ENCODE assay signal across 34 cellular contexts in genomic region chr22:22359465-22359864, GRCh38.
"Had no signal": no experiment of that assay in that cellular context is flagged by ENCODE, and none has a peak within 500 bp of the region (broad histone marks: within the 10 kb centered on the region; RNA-seq: fewer than 3 reads in every experiment).

No MANE protein-coding gene starts in this region.

- H3K27ac ChIP-seq: adrenal gland, ascending aorta, body of pancreas, brain microvascular endothelial cell, breast epithelium, cardiac muscle cell had no signal

- ATAC-seq: activated naive CD4-positive, alpha-beta T cell treated with anti-CD3 and anti-CD28 coated beads, Interleukin-2, amount 50 U/mL, for 72 hours; activated naive CD8-positive, alpha-beta T cell treated with anti-CD3 and anti-CD28 coated beads, Interleukin-2, amount 50 U/mL, for 24 hours; activated T-cell treated with anti-CD3 and anti-CD28 coated beads, Interleukin-2, amount 50 U/mL, for 4 hours; activated T-cell treated with anti-CD3 and anti-CD28 coated beads, Interleukin-2, amount 50 U/mL, for 72 hours; activated T-helper 17 cell treated with anti-CD3 and anti-CD28 coated beads, Interleukin-2, amount 50 U/mL, for 72 hours; body of pancreas had no signal

- H3K27me3 ChIP-seq: adrenal gland, ascending aorta, body of pancreas, breast epithelium, cardiac muscle cell had no signal

- H3K4me3 ChIP-seq: adrenal gland, ascending aorta, body of pancreas, breast epithelium, cardiac muscle cell had no signal

- H3K4me1 ChIP-seq: adrenal gland, ascending aorta, breast epithelium had no signal

- H3K9me3 ChIP-seq: adrenal gland, ascending aorta, body of pancreas, breast epithelium had no signal

- DNase-seq: activated effector memory CD4-positive, alpha-beta T cell treated with anti-CD3 and anti-CD28 coated beads, Interleukin-2, amount 50 U/mL, for 16 hours; activated effector memory CD4-positive, alpha-beta T cell treated with Interleukin-2 at 50 U/mL for 16 hours; activated gamma-delta T cell; activated gamma-delta T cell treated with Interleukin-2 at 50 U/mL for 16 hours; activated naive CD4-positive, alpha-beta T cell; activated naive CD4-positive, alpha-beta T cell treated with anti-CD3 and anti-CD28 coated beads for 36 hours; activated naive CD4-positive, alpha-beta T cell treated with anti-CD3 and anti-CD28 coated beads, Interleukin-2, amount 10 ng/mL, durations not matched to agents 7 days and 5 days; activated naive CD4-positive, alpha-beta T cell treated with anti-CD3 and anti-CD28 coated beads, Interleukin-2, amount 50 U/mL, for 16 hours; activated naive CD4-positive, alpha-beta T cell treated with Interleukin-2 at 50 U/mL for 16 hours; activated naive CD8-positive, alpha-beta T cell treated with anti-CD3 and anti-CD28 coated beads for 36 hours; activated naive CD8-positive, alpha-beta T cell treated with anti-CD3 and anti-CD28 coated beads, Interleukin-2, amount 10 ng/mL, durations not matched to agents 7 days and 5 days; activated naive CD8-positive, alpha-beta T cell treated with anti-CD3 and anti-CD28 coated beads, Interleukin-2, amount 50 U/mL, for 24 hours; activated T-cell treated with anti-CD3 and anti-CD28 coated beads, Interleukin-2, amount 50 U/mL, for 1 hour; activated T-cell treated with anti-CD3 and anti-CD28 coated beads, Interleukin-2, amount 50 U/mL, for 24 hours; activated T-cell treated with anti-CD3 and anti-CD28 coated beads, Interleukin-2, amount 50 U/mL, for 4 hours; activated T-cell treated with anti-CD3 and anti-CD28 coated beads, Interleukin-2, amount 50 U/mL, for 48 hours; activated T-cell treated with anti-CD3 and anti-CD28 coated beads, Interleukin-2, amount 50 U/mL, for 72 hours; adrenal gland; amniotic stem cell; amygdala; anterior cingulate cortex; aorta; body of pancreas; brain microvascular endothelial cell; caudate nucleus; central memory CD4-positive, alpha-beta T cell; cerebellar nuclear complex had no signal

- H3K36me3 ChIP-seq: adrenal gland, ascending aorta, brain microvascular endothelial cell, breast epithelium, cardiac muscle cell had no signal

- FAIRE-seq: astrocyte, bronchial epithelial cell had no signal
